1 cellular context compared by ENCODE assay signal in genomic region chr1:143730890-143731289, GRCh38.
TF ChIP-seq lines count a peak whose summit lies in the region.
"Not testable (repeated sequence)": the region's sequence is repeated elsewhere in the genome, so short reads cannot be mapped to it uniquely, and the experiment has no call there.

No MANE protein-coding gene starts in this region.

TF ChIP-seq in K562, 482 proteins besides CTCF, POLR2A, EP300 and RAD21:
- not testable (repeated sequence) for TF ChIP-seq PBX2 (CRISPR knock-in tag; IDR thresholded peaks at IDR 0.05; ENCODE audit: low read depth)
- peak; percentile 65 for TF ChIP-seq PBX2 (tag; conservative IDR thresholded peaks at IDR 0.05; ENCODE audit: low read depth)
- TF ChIP-seq NFE2 (IDR thresholded peaks at IDR 0.05; ENCODE audit: low read depth) = peak; percentile 83
- TF ChIP-seq MAFK (IDR thresholded peaks at IDR 0.05; ENCODE audit: low read length) = peak; percentile 57; the same call in 1 of the 2 replicates
- TF ChIP-seq C11orf30 (IDR thresholded peaks at IDR 0.05; ENCODE audit: low read depth) = peak; percentile 70; the same call in 1 of the 2 replicates
- peak; percentile 33; the same call in 1 of the 2 replicates for TF ChIP-seq PKNOX1 (IDR thresholded peaks at IDR 0.05)
- TF ChIP-seq BACH1 (tag; IDR thresholded peaks at IDR 0.05) = 0 out of 2 replicates have a peak, but pooled peaks have one; percentile 38
- peak; percentile 55 for TF ChIP-seq MAFF (IDR thresholded peaks at IDR 0.05; ENCODE audit: low read length)
- TF ChIP-seq ZNF316 (IDR thresholded peaks at IDR 0.05) = peak; percentile 85
- TF ChIP-seq MEIS2 (IDR thresholded peaks at IDR 0.05; ENCODE audit: partially characterized antibody) = peak; percentile 70
- TF ChIP-seq MAFG (tag; conservative IDR thresholded peaks at IDR 0.05) = peak; percentile 82
- peak; percentile 46; the same call in 1 of the 2 replicates for TF ChIP-seq NFE2L1 (tag; IDR thresholded peaks at IDR 0.05; ENCODE audit: borderline replicate concordance, low read depth)
